1 cellular context compared by ENCODE assay signal in the genomic region with DNA sequence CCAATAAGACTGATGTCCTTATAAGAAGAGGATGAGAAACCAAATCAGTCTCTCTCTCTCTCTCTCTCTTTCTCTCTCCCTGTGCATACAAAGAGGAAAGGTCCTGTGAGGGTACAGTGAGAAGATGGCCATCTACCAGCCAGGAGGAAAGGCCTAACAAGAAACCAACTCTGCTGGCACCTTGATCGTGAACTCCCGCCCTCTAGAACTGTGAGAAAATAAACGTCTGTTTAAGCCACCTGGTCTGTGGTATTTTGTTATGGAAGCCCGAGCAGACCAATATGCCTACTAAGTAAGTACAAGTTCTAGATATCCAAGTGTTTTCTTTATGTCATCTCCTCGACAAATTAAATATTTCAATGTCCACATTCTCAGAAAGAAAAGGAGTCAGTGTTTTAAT.
TF ChIP-seq lines count a peak whose summit lies in the region.

No MANE protein-coding gene starts in this region.

TF ChIP-seq in IMR-90, 13 proteins besides CTCF, POLR2A, EP300 and RAD21 (continued from another document):
- TF ChIP-seq MAFK (IDR thresholded peaks at IDR 0.05; ENCODE audit: low read depth, low read length): no peak
- TF ChIP-seq SMC3 (IDR thresholded peaks at IDR 0.05; ENCODE audit: low read depth, low read length): no peak
- no peak for TF ChIP-seq RCOR1 (IDR thresholded peaks at IDR 0.05; ENCODE audit: insufficient replicate concordance, low read length)
TF ChIP-seq in IMR-90: peak in this region for 0.
